Comparison of ENCODE assay signal across 1 cellular context in genomic region chr5:40121236-40121635, GRCh38.
TF ChIP-seq lines count a peak whose summit lies in the region.

No MANE protein-coding gene starts in this region.

TF ChIP-seq in SK-N-SH treated with all-trans-retinoic acid at 6 μM for 48 hours, 23 proteins besides CTCF, POLR2A, EP300 and RAD21 (continued from another document):
- TF ChIP-seq, protein P1, sequence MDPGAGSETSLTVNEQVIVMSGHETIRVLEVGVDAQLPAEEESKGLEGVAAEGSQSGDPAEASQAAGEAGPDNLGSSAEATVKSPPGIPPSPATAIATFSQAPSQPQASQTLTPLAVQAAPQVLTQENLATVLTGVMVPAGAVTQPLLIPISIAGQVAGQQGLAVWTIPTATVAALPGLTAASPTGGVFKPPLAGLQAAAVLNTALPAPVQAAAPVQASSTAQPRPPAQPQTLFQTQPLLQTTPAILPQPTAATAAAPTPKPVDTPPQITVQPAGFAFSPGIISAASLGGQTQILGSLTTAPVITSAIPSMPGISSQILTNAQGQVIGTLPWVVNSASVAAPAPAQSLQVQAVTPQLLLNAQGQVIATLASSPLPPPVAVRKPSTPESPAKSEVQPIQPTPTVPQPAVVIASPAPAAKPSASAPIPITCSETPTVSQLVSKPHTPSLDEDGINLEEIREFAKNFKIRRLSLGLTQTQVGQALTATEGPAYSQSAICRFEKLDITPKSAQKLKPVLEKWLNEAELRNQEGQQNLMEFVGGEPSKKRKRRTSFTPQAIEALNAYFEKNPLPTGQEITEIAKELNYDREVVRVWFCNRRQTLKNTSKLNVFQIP (CRISPR knock-in tag; IDR thresholded peaks at IDR 0.05; ENCODE audit: borderline replicate concordance, low read depth) = no peak
TF ChIP-seq in SK-N-SH treated with all-trans-retinoic acid at 6 μM for 48 hours: peak in this region for 0.
